In genomic region chr3:42195879-42196330, GRCh38 we compare ENCODE assay signal across 8 cellular contexts.
A peak's percentile ranks its signal among the peaks of the same experiment; 100 is the strongest.
DNase-seq lines count a peak whose midpoint lies in the region; ATAC-seq and TF ChIP-seq lines count a peak whose summit lies in the region.

No MANE protein-coding gene starts in this region.

- no peaks in the 10 kb centered on the region for H4K20me1 ChIP-seq in GM23248 (ENCODE audit: insufficient read depth)

- H3K4me1 Mint-ChIP-seq in activated CD4-positive, alpha-beta T cell treated with anti-CD3 and anti-CD28 coated beads, Interleukin-2, amount 10 ng/mL, durations not matched to agents 7 days and 5 days: peaks cover 50% of the 10 kb centered on the region

- no peaks in the 10 kb centered on the region for H3K9me2 ChIP-seq in GM23248 (ENCODE audit: insufficient read depth)

- peak overlapping the region; percentile 32 for H3K27ac Mint-ChIP-seq in activated CD4-positive, alpha-beta T cell treated with anti-CD3 and anti-CD28 coated beads, Interleukin-2, amount 10 ng/mL, durations not matched to agents 7 days and 5 days

- H3K4me1 ChIP-seq in lower lobe of right lung (peaks cover 11% of the 10 kb centered on the region), GM23248 (ENCODE audit: insufficient read depth) (no peaks in the 10 kb centered on the region)

- H3K27me3 ChIP-seq in lower lobe of right lung (ENCODE audit: low read depth): no peaks in the 10 kb centered on the region
- no peaks in the 10 kb centered on the region for H3K27me3 ChIP-seq in GM23248 (replicated peaks; ENCODE audit: insufficient read depth)

- H3K79me2 ChIP-seq in GM23248 (ENCODE audit: insufficient read depth): no peaks in the 10 kb centered on the region

- TF ChIP-seq CTCF in lower lobe of right lung (IDR thresholded peaks at IDR 0.05): no peak

- H3K36me3 ChIP-seq in lower lobe of right lung: peaks cover 79% of the 10 kb centered on the region
- peaks cover 58% of the 10 kb centered on the region for H3K36me3 ChIP-seq in GM23248 (ENCODE audit: low read depth)

- no peak overlapping the region for H3K4me3 Mint-ChIP-seq in activated CD4-positive, alpha-beta T cell treated with anti-CD3 and anti-CD28 coated beads, Interleukin-2, amount 10 ng/mL, durations not matched to agents 7 days and 5 days

- H3K4me3 ChIP-seq in lower lobe of right lung (no peak overlapping the region), GM23248 (no peak overlapping the region)

- no peak overlapping the region for H3K4me2 ChIP-seq in GM23248 (ENCODE audit: unreplicated experiment)

- no peaks in the 10 kb centered on the region for H3K9me3 ChIP-seq in lower lobe of right lung
- no peaks in the 10 kb centered on the region for H3K9me3 ChIP-seq in GM23248 (ENCODE audit: low read depth)

- H3K36me3 Mint-ChIP-seq in activated CD4-positive, alpha-beta T cell treated with anti-CD3 and anti-CD28 coated beads, Interleukin-2, amount 10 ng/mL, durations not matched to agents 7 days and 5 days (ENCODE audit: low read depth): peaks cover 30% of the 10 kb centered on the region

- no peaks in the 10 kb centered on the region for H3K27me3 Mint-ChIP-seq in activated CD4-positive, alpha-beta T cell treated with anti-CD3 and anti-CD28 coated beads, Interleukin-2, amount 10 ng/mL, durations not matched to agents 7 days and 5 days

- H3K9me3 Mint-ChIP-seq in activated CD4-positive, alpha-beta T cell treated with anti-CD3 and anti-CD28 coated beads, Interleukin-2, amount 10 ng/mL, durations not matched to agents 7 days and 5 days: no peaks in the 10 kb centered on the region

- intact Hi-C loops in lower lobe of right lung (cut with DNase I): no loop called here

- H3K27ac ChIP-seq in lower lobe of right lung (peak overlapping the region; percentile 13), GM23248 (no peak overlapping the region)

- in situ Hi-C loops in GM23248 (cut with MboI): loop anchor here (10.0 kb wide), 1 partner anchor 291 kb away; no protein-coding TSS in a partner anchor

- H2AFZ ChIP-seq in GM23248: no peak overlapping the region

- POLR2A ChIA-PET in activated CD4-positive, alpha-beta T cell treated with anti-CD3 and anti-CD28 coated beads, Interleukin-2, amount 10 ng/mL, durations not matched to agents 7 days and 5 days (lab: Charles Lee): no interaction called here

- H3F3A ChIP-seq in GM23248 (ENCODE audit: insufficient read depth): peaks cover 7% of the 10 kb centered on the region; the same call in 1 of the 2 replicates

- ATAC-seq in GM21619 (IDR thresholded peaks at IDR 0.05; ENCODE audit: unreplicated experiment): peak; percentile 70
- peak; percentile 55 for ATAC-seq in HG03469 (IDR thresholded peaks at IDR 0.05; ENCODE audit: unreplicated experiment)
- peak; percentile 43 to 48 for ATAC-seq in lower lobe of right lung

- CTCF ChIA-PET in activated CD4-positive, alpha-beta T cell treated with anti-CD3 and anti-CD28 coated beads, Interleukin-2, amount 10 ng/mL, durations not matched to agents 7 days and 5 days (lab: Charles Lee): interaction anchor here (1.1 kb wide), 1 partner anchor 15 kb away, joined by 3 read pairs; no protein-coding TSS in a partner anchor

- no peak overlapping the region for H3K9ac ChIP-seq in GM23248

- no peak for DNase-seq in activated CD4-positive, alpha-beta T cell treated with anti-CD3 and anti-CD28 coated beads, Interleukin-2, amount 10 ng/mL, durations not matched to agents 7 days and 5 days
- DNase-seq in activated CD4-positive, alpha-beta T cell treated with anti-CD3 and anti-CD28 coated beads for 4 hours: no peak
- DNase-seq in lower lobe of right lung (no peak), NCI-H187 treated with DMSO at 0.1 percent for 48 hours (lab: John Stamatoyannopoulos, UW) (no peak), GF-D8 (lab: John Stamatoyannopoulos, UW) (no peak), GM23248 (no peak)

- WGBS in GM23248 (ENCODE audit: low coverage in 1 of 2, low lambda C conversion rate in 2 of 2, missing lambda C conversion rate in 2 of 2), 2 experiments: 98% methylated on average over 5 of the region's 5 CpGs
